23 cellular contexts compared by ENCODE assay signal in the genomic region with DNA sequence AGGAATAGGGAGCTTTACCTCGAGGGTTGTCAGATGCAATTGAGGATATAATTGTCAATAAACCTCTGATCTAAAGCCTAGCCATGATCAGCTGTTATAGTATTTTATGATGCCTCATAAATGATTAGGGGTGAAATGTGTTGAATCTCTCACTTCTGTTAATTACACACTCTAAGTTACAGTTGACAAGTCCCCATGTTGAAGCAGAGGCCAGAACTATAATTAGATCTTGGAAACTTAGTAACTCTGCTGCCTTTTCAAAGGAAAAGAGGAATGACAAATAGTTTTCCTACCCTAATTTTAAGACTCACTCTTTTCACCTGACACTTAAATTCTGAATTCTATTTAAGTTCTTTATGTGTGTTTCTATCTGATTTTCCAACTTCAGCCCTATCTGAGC.
"Had no signal": no experiment of that assay in that cellular context is flagged by ENCODE, and none has a peak within 500 bp of the region (broad histone marks: within the 10 kb centered on the region; RNA-seq: fewer than 3 reads in every experiment).

No MANE protein-coding gene starts in this region.

- H3K27ac ChIP-seq: epithelial cell of prostate, esophagus muscularis mucosa, gastrocnemius medialis, left lung, pancreas, prostate gland, sigmoid colon, skin epidermis, stomach, thoracic aorta, transverse colon had no signal

- H3K27me3 Mint-ChIP-seq: effector memory CD8-positive, alpha-beta T cell; naive B cell had no signal

- DNase-seq: cortex of kidney; effector memory CD8-positive, alpha-beta T cell; gastrocnemius medialis; islet precursor cell; left lung; mesenchymal stem cell; naive B cell; occipital lobe; pancreas; retina; sigmoid colon; stimulated activated CD4-positive, alpha-beta T cell treated with anti-CD3 and anti-CD28 coated beads, Interleukin-2, amount 100 ng/mL, for 24 hours; stimulated activated CD4-positive, alpha-beta T cell treated with anti-CD3 and anti-CD28 coated beads, Interleukin-4, amount 100 ng/mL, for 4 hours; stimulated activated naive CD4-positive, alpha-beta T cell; stomach; transverse colon had no signal

- H3K4me1 ChIP-seq: left lung, pancreas, prostate gland, sigmoid colon, stomach, transverse colon had no signal

- H3K9me3 Mint-ChIP-seq: effector memory CD8-positive, alpha-beta T cell; naive B cell; nephron had no signal

- H3K4me1 Mint-ChIP-seq: naive B cell had no signal

- H3K4me3 ChIP-seq: esophagus muscularis mucosa, gastrocnemius medialis, left lung, lung, pancreas, prostate gland, sigmoid colon, skin epidermis, stomach, thoracic aorta, transverse colon had no signal

- H3K9me3 ChIP-seq: esophagus muscularis mucosa, gastrocnemius medialis, left lung, pancreas, prostate gland, sigmoid colon, stomach, thoracic aorta, transverse colon had no signal

- H3K4me3 Mint-ChIP-seq: effector memory CD8-positive, alpha-beta T cell; naive B cell; nephron had no signal

- H3K27me3 ChIP-seq: esophagus muscularis mucosa, gastrocnemius medialis, left lung, pancreas, sigmoid colon, stomach, transverse colon had no signal

- ATAC-seq: effector memory CD8-positive, alpha-beta T cell; gastrocnemius medialis; left lung; pancreas had no signal
